In genomic region chr21:29511076-29511475, GRCh38 we compare ENCODE assay signal across 22 cellular contexts.
"Had no signal": no experiment of that assay in that cellular context is flagged by ENCODE, and none has a peak within 500 bp of the region (broad histone marks: within the 10 kb centered on the region; RNA-seq: fewer than 3 reads in every experiment).

No MANE protein-coding gene starts in this region.

- H2AFZ ChIP-seq: parathyroid adenoma had no signal

- H3K4me3 ChIP-seq: adrenal gland, breast epithelium, right atrium auricular region, spleen, suprapubic skin, tibial artery had no signal

- H3K9ac ChIP-seq: parathyroid adenoma had no signal

- H3K79me2 ChIP-seq: parathyroid adenoma had no signal

- H3K27ac ChIP-seq: adrenal gland, breast epithelium, parathyroid adenoma, right atrium auricular region, spleen, suprapubic skin, tibial artery, VCaP had no signal

- DNase-seq: activated CD4-positive, alpha-beta T cell treated with anti-CD3 and anti-CD28 coated beads for 4 hours; activated CD4-positive, alpha-beta T cell treated with anti-CD3 and anti-CD28 coated beads, Interleukin-2, amount 50 U/mL, for 4 hours; activated effector memory CD4-positive, alpha-beta T cell treated with Interleukin-2 at 50 U/mL for 16 hours; activated naive CD4-positive, alpha-beta T cell treated with anti-CD3 and anti-CD28 coated beads for 36 hours; activated naive CD8-positive, alpha-beta T cell treated with anti-CD3 and anti-CD28 coated beads for 36 hours; adrenal gland; aorta; dermis blood vessel endothelial cell; effector CD4-positive, alpha-beta T cell; kidney; left colon; mammary epithelial cell; naive thymus-derived CD4-positive, alpha-beta T cell; spleen; stimulated activated naive CD4-positive, alpha-beta T cell; T-helper 1 cell; tibial artery had no signal

- H3K36me3 ChIP-seq: adrenal gland, breast epithelium, right atrium auricular region, suprapubic skin, tibial artery had no signal

- H3K4me1 ChIP-seq: adrenal gland, breast epithelium, parathyroid adenoma, right atrium auricular region, spleen, suprapubic skin, tibial artery had no signal

- H3K27me3 ChIP-seq: adrenal gland, breast epithelium, right atrium auricular region, spleen, suprapubic skin, tibial artery had no signal
